Comparison of ENCODE assay signal across 33 cellular contexts in the genomic region with DNA sequence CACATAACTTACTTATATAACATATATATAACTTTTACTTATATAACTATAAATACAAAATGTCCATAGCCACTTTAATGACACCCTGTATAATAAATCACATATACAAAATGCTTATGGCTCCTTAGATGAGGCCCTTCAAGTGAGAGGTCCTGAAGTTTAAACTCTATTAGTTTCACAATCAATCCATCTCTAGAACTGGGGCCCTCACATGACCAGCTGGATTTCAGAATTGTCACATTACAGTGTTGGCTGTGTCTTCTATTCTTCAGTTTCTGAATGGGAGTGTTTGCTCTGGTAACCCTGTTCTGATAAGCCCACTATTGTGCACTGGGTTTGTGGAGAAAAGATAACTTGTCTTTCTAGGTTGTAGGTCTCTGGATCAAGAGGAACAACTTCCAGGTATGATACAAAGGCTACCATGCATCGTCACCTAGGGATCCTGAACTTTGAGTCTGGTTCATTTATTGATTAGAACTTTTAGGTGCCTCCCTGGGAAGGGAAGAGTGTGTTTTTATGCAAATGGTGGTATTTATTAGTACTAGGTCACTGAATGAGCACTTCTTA.
"Had no signal": no experiment of that assay in that cellular context is flagged by ENCODE, and none has a peak within 500 bp of the region (broad histone marks: within the 10 kb centered on the region; RNA-seq: fewer than 3 reads in every experiment).

No MANE protein-coding gene starts in this region.

- H3K27me3 Mint-ChIP-seq: dendritic cell treated with granulocyte-macrophage colony-stimulating factor and Interleukin-4, amounts not matched to agents 40 ng/mL and 50 ng/mL, for 4 days had no signal

- DNase-seq: activated B cell treated with CpG ODN at 0.5 μM for 24 hours; activated CD4-positive, alpha-beta memory T cell treated with anti-CD3 and anti-CD28 coated beads for 36 hours; activated CD4-positive, alpha-beta T cell treated with anti-CD3 and anti-CD28 coated beads for 48 hours; activated CD8-positive, alpha-beta memory T cell treated with anti-CD3 and anti-CD28 coated beads, Interleukin-2, amount 10 ng/mL, durations not matched to agents 7 days and 5 days; activated CD8-positive, alpha-beta memory T cell treated with anti-CD3 and anti-CD28 coated beads, Interleukin-2, amount 50 U/mL, for 4 hours; activated CD8-positive, alpha-beta T cell treated with anti-CD3 and anti-CD28 coated beads, Interleukin-2, amount 10 ng/mL, durations not matched to agents 7 days and 5 days; activated effector memory CD4-positive, alpha-beta T cell treated with anti-CD3 and anti-CD28 coated beads, Interleukin-2, amount 50 U/mL, for 16 hours; activated naive CD4-positive, alpha-beta T cell treated with anti-CD3 and anti-CD28 coated beads for 36 hours; activated naive CD8-positive, alpha-beta T cell treated with anti-CD3 and anti-CD28 coated beads, Interleukin-2, amount 10 ng/mL, durations not matched to agents 7 days and 5 days; activated T-cell treated with anti-CD3 and anti-CD28 coated beads, Interleukin-2, amount 50 U/mL, for 1 hour; activated T-cell treated with anti-CD3 and anti-CD28 coated beads, Interleukin-2, amount 50 U/mL, for 48 hours; central memory CD4-positive, alpha-beta T cell; dorsolateral prefrontal cortex; effector memory CD4-positive, alpha-beta T cell; endodermal cell; foreskin fibroblast; head of caudate nucleus; T-helper 1 cell; T-helper 17 cell; T1000; WERI-Rb-1 had no signal

- ATAC-seq: activated CD4-positive, CD25-positive, alpha-beta regulatory T cell treated with anti-CD3 and anti-CD28 coated beads, Interleukin-2, amount 50 U/mL, for 24 hours; activated CD8-positive, alpha-beta memory T cell treated with anti-CD3 and anti-CD28 coated beads, Interleukin-2, amount 10 ng/mL, durations not matched to agents 7 days and 5 days; activated CD8-positive, alpha-beta T cell treated with anti-CD3 and anti-CD28 coated beads, Interleukin-2, amount 10 ng/mL, durations not matched to agents 7 days and 5 days; esophagus mucosa; T-helper 17 cell had no signal

- H3K27me3 ChIP-seq: ascending aorta, breast epithelium, cardiac muscle cell, dorsolateral prefrontal cortex had no signal

- H3K27ac Mint-ChIP-seq: activated B cell treated with CpG ODN at 0.5 μM for 24 hours; activated CD4-positive, alpha-beta memory T cell treated with anti-CD3 and anti-CD28 coated beads for 36 hours; activated CD8-positive, alpha-beta memory T cell treated with anti-CD3 and anti-CD28 coated beads, Interleukin-2, amount 10 ng/mL, durations not matched to agents 7 days and 5 days; activated CD8-positive, alpha-beta T cell treated with anti-CD3 and anti-CD28 coated beads, Interleukin-2, amount 10 ng/mL, durations not matched to agents 7 days and 5 days; activated naive CD4-positive, alpha-beta T cell treated with anti-CD3 and anti-CD28 coated beads for 36 hours; activated naive CD4-positive, alpha-beta T cell treated with anti-CD3 and anti-CD28 coated beads, Interleukin-2, amount 50 U/mL, for 24 hours; activated naive CD8-positive, alpha-beta T cell treated with anti-CD3 and anti-CD28 coated beads, Interleukin-2, amount 10 ng/mL, durations not matched to agents 7 days and 5 days; activated T-helper 1 cell treated with anti-CD3 and anti-CD28 coated beads, Interleukin-12 subunit alpha, Interleukin-12 subunit beta, Interleukin-2, Interleukin-4 antibody, amounts not matched to agents 30 ng/mL and 10 ng/mL and 1 ng/mL, durations not matched to agents 14 hours and 24 hours and 36 hours; activated T-helper 2 cell treated with anti-CD3 and anti-CD28 coated beads, Interferon-gamma antibody, Interleukin-2, Interleukin-4, amounts not matched to agents 10 μg/mL and 5 μg/mL and 100 μg/mL, durations not matched to agents 14 hours and 24 hours and 36 hours; brain; dendritic cell treated with granulocyte-macrophage colony-stimulating factor and Interleukin-4, amounts not matched to agents 40 ng/mL and 50 ng/mL, for 4 days; endodermal cell; T-helper 2 cell treated with Interferon-gamma antibody and Interleukin-4, amounts not matched to agents 5 μg/mL and 100 μg/mL, for 36 hours had no signal

- H3K9me3 Mint-ChIP-seq: activated CD4-positive, alpha-beta memory T cell treated with anti-CD3 and anti-CD28 coated beads for 36 hours; activated naive CD4-positive, alpha-beta T cell treated with anti-CD3 and anti-CD28 coated beads for 36 hours; activated naive CD4-positive, alpha-beta T cell treated with anti-CD3 and anti-CD28 coated beads, Interleukin-2, amount 50 U/mL, for 24 hours; activated T-helper 1 cell treated with anti-CD3 and anti-CD28 coated beads, Interleukin-12 subunit alpha, Interleukin-12 subunit beta, Interleukin-2, Interleukin-4 antibody, amounts not matched to agents 30 ng/mL and 10 ng/mL and 1 ng/mL, durations not matched to agents 14 hours and 24 hours and 36 hours; activated T-helper 2 cell treated with anti-CD3 and anti-CD28 coated beads, Interferon-gamma antibody, Interleukin-2, Interleukin-4, amounts not matched to agents 10 μg/mL and 5 μg/mL and 100 μg/mL, durations not matched to agents 14 hours and 24 hours and 36 hours; dendritic cell treated with granulocyte-macrophage colony-stimulating factor and Interleukin-4, amounts not matched to agents 40 ng/mL and 50 ng/mL, for 4 days; endodermal cell; T-helper 2 cell treated with Interferon-gamma antibody and Interleukin-4, amounts not matched to agents 5 μg/mL and 100 μg/mL, for 36 hours had no signal

- H3K9me3 ChIP-seq: ascending aorta, breast epithelium had no signal

- H3K4me3 ChIP-seq: ascending aorta, breast epithelium, cardiac muscle cell, coronary artery, dorsolateral prefrontal cortex had no signal

- H3K27ac ChIP-seq: ascending aorta, breast epithelium, cardiac muscle cell, coronary artery, dorsolateral prefrontal cortex, WERI-Rb-1 had no signal

- H3K4me1 ChIP-seq: ascending aorta, breast epithelium had no signal

- H3K36me3 Mint-ChIP-seq: activated CD4-positive, alpha-beta memory T cell treated with anti-CD3 and anti-CD28 coated beads for 36 hours; activated CD8-positive, alpha-beta memory T cell treated with anti-CD3 and anti-CD28 coated beads, Interleukin-2, amount 10 ng/mL, durations not matched to agents 7 days and 5 days; activated naive CD4-positive, alpha-beta T cell treated with anti-CD3 and anti-CD28 coated beads, Interleukin-2, amount 50 U/mL, for 24 hours; activated naive CD8-positive, alpha-beta T cell treated with anti-CD3 and anti-CD28 coated beads, Interleukin-2, amount 10 ng/mL, durations not matched to agents 7 days and 5 days; brain had no signal

- H3K4me1 Mint-ChIP-seq: activated B cell treated with CpG ODN at 0.5 μM for 24 hours; activated CD8-positive, alpha-beta memory T cell treated with anti-CD3 and anti-CD28 coated beads, Interleukin-2, amount 10 ng/mL, durations not matched to agents 7 days and 5 days; activated naive CD4-positive, alpha-beta T cell treated with anti-CD3 and anti-CD28 coated beads, Interleukin-2, amount 50 U/mL, for 24 hours; activated naive CD8-positive, alpha-beta T cell treated with anti-CD3 and anti-CD28 coated beads, Interleukin-2, amount 10 ng/mL, durations not matched to agents 7 days and 5 days; brain; T-helper 17 cell had no signal

- H3K36me3 ChIP-seq: ascending aorta, breast epithelium, cardiac muscle cell, WERI-Rb-1 had no signal

- H3K4me3 Mint-ChIP-seq: activated B cell treated with CpG ODN at 0.5 μM for 24 hours; activated CD4-positive, alpha-beta memory T cell treated with anti-CD3 and anti-CD28 coated beads for 36 hours; activated CD8-positive, alpha-beta memory T cell treated with anti-CD3 and anti-CD28 coated beads, Interleukin-2, amount 10 ng/mL, durations not matched to agents 7 days and 5 days; activated CD8-positive, alpha-beta T cell treated with anti-CD3 and anti-CD28 coated beads, Interleukin-2, amount 10 ng/mL, durations not matched to agents 7 days and 5 days; activated naive CD4-positive, alpha-beta T cell treated with anti-CD3 and anti-CD28 coated beads for 36 hours; activated naive CD4-positive, alpha-beta T cell treated with anti-CD3 and anti-CD28 coated beads, Interleukin-2, amount 50 U/mL, for 24 hours; activated naive CD8-positive, alpha-beta T cell treated with anti-CD3 and anti-CD28 coated beads, Interleukin-2, amount 10 ng/mL, durations not matched to agents 7 days and 5 days; activated T-helper 1 cell treated with anti-CD3 and anti-CD28 coated beads, Interleukin-12 subunit alpha, Interleukin-12 subunit beta, Interleukin-2, Interleukin-4 antibody, amounts not matched to agents 30 ng/mL and 10 ng/mL and 1 ng/mL, durations not matched to agents 14 hours and 24 hours and 36 hours; brain; dendritic cell treated with granulocyte-macrophage colony-stimulating factor and Interleukin-4, amounts not matched to agents 40 ng/mL and 50 ng/mL, for 4 days; endodermal cell; T-helper 17 cell; T-helper 2 cell treated with Interferon-gamma antibody and Interleukin-4, amounts not matched to agents 5 μg/mL and 100 μg/mL, for 36 hours had no signal
